Comparison of ENCODE assay signal across 14 cellular contexts in the genomic region with DNA sequence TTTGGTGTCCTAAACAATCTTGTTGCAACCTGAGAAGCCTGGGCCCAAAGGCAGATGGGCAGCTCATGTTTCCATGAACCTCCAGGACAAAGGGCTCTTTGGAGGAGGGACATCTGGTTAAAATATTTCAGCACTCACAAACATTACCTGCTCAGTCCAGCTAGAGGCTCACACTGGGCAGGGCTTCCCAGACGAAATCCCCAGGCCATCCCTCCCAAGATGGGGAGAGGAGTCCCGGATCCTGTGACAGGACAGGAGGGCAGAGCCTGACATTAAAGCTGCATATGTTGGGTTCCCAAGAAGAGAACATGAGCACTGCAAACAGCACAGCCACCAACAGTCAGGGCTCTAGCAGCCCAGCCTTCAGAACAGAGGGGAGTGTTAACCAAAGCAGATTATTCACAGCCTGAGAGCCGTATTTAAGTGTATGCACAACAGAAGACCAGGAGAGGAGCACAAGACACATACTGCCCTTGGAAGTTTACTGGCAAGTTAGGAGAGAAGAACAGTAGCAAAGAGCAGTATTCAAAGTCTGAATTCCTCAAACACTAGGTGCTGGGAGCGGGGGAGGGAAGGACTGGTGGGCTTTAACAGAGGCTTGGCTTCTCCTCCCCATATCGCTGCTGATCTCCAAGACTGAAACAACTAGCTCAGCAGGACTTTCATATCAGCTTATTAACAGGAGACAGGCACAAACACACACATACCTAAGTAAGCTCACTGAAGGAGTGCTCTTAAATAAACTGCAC. TPM values are rescaled to one million over a fixed set of nuclear protein-coding genes. Genes with fewer than 3 reads are reported as not detected.
DNase-seq lines count a peak whose midpoint lies in the region; ATAC-seq, FAIRE-seq and TF ChIP-seq lines count a peak whose summit lies in the region.
"Had no signal": no experiment of that assay in that cellular context is flagged by ENCODE, and none has a peak within 500 bp of the region (broad histone marks: within the 10 kb centered on the region; RNA-seq: fewer than 3 reads in every experiment).

No MANE protein-coding gene starts in this region.

- H3K4me1 ChIP-seq in K562 (replicated peaks in 1 of 2; ENCODE audit: control insufficient read depth in 2 of 2, insufficient read depth in 2 of 2, low read length in 2 of 2) (peaks cover 41 to 56% of the 10 kb centered on the region in 2 experiments), mucosa of stomach (ENCODE audit: control insufficient read depth, insufficient read depth, low read length) (peaks cover 70% of the 10 kb centered on the region)

- intact Hi-C loops in K562 (cut with micrococcal nuclease): loop anchor here (5.0 to 10.0 kb wide), 2 partner anchors 42 to 456 kb away; a partner anchor contains a TSS

- H3K4me3 ChIP-seq in K562 (no peak overlapping the region), mucosa of stomach (ENCODE audit: low read length) (no peak overlapping the region)
- H3K4me3 ChIP-seq: SK-N-MC, transverse colon had no signal

- TF ChIP-seq RAD21 in K562 (CRISPR knock-in tag; conservative IDR thresholded peaks at IDR 0.05 in 1 of 2, IDR thresholded peaks at IDR 0.05 in 1 of 2): 0 out of 4 replicates have a peak, but pooled peaks of 1 of the 2 experiments have one; percentile 2

- H4K20me1 ChIP-seq in K562 (replicated peaks; ENCODE audit: control insufficient read depth, insufficient read depth, low read length): no peaks in the 10 kb centered on the region

- TF ChIP-seq CTCF in 22Rv1 (IDR thresholded peaks at IDR 0.05): no peak
- no peak for TF ChIP-seq CTCF in K562 (IDR thresholded peaks at IDR 0.05 in 2 of 3, conservative IDR thresholded peaks at IDR 0.05 in 1 of 3; ENCODE audit: insufficient read depth in 2 of 3, low read depth in 1 of 3, low read length in 3 of 3)

- DNase-seq in NCI-H2107 (lab: John Stamatoyannopoulos, UW): peak; percentile 16
- peak in 1 of 4 experiments; percentile 39 for DNase-seq in K562 (ENCODE audit: extremely low read depth in 1 of 4, low spot score in 3 of 4)
- no peak for DNase-seq in cerebellum (ENCODE audit: low spot score)
- DNase-seq in SHP77 (lab: John Stamatoyannopoulos, UW): no peak
- no peak for DNase-seq in stimulated activated naive CD8-positive, alpha-beta T cell treated with anti-CD3 and anti-CD28 coated beads, Interleukin-15, Interleukin-2, amounts not matched to agents 100 U/mL and 50 U/mL, for 24 hours
- DNase-seq: hippocampal formation, NCI-H1105 treated with DMSO at 0.1 percent for 48 hours, transverse colon had no signal

- H3K79me2 ChIP-seq in K562 (ENCODE audit: control insufficient read depth, insufficient read depth, low read length): peaks cover 83% of the 10 kb centered on the region

- CTCF ChIA-PET in K562 (lab: Yijun Ruan, JAX; ENCODE audit: low intra/inter-chr PET ratio): no interaction called here

- H3K9me3 ChIP-seq in K562 (replicated peaks; ENCODE audit: control insufficient read depth, insufficient read depth, low read depth, low read length) (no peaks in the 10 kb centered on the region), mucosa of stomach (ENCODE audit: control insufficient read depth, low read length) (no peaks in the 10 kb centered on the region)
- H3K9me3 ChIP-seq: transverse colon had no signal

- ATAC-seq in K562 (peak; percentile 32), HG03521 (IDR thresholded peaks at IDR 0.05; ENCODE audit: unreplicated experiment) (no peak)
- no peak for ATAC-seq in stimulated activated naive CD8-positive, alpha-beta T cell treated with anti-CD3 and anti-CD28 coated beads, Interleukin-15, Interleukin-2, amounts not matched to agents 100 U/mL and 50 U/mL, for 24 hours
- ATAC-seq: activated CD4-positive, CD25-positive, alpha-beta regulatory T cell treated with anti-CD3 and anti-CD28 coated beads, Interleukin-2, amount 50 U/mL, for 24 hours had no signal

- peak overlapping the region; percentile 69 for H3K4me2 ChIP-seq in K562 (ENCODE audit: insufficient read depth, low read length)

- peak overlapping the region; percentile 43 to 79; a peak in 3 of 4 replicates for H3K9ac ChIP-seq in K562 (ENCODE audit: insufficient read depth in 1 of 2, low read depth in 2 of 2, low read length in 2 of 2)
- peak overlapping the region; percentile 3 for H3K9ac ChIP-seq in mucosa of stomach (ENCODE audit: low read length)

- WGBS in K562 (ENCODE audit: insufficient coverage, low coverage, missing lambda C conversion rate): 3% methylated on average over 3 of the region's 5 CpGs

- in situ Hi-C loops in K562 (cut with MboI): no loop called here

- H3K36me3 ChIP-seq in K562 (ENCODE audit: control insufficient read depth, insufficient read depth, low read length) (no peaks in the 10 kb centered on the region; the same call in 1 of the 3 replicates), mucosa of stomach (ENCODE audit: control insufficient read depth, insufficient read depth, low read length) (no peaks in the 10 kb centered on the region)
- H3K36me3 ChIP-seq: transverse colon had no signal

- peak overlapping the region; percentile 65 for H2AFZ ChIP-seq in K562 (ENCODE audit: low read depth, low read length)

- no TSS peak for BruUV-seq in K562 (replicated peaks; lab: Mats Ljungman, UMichigan)

- POLR2A ChIA-PET in K562 (lab: Yijun Ruan, JAX): interaction anchor here (1.0 to 1.5 kb wide), 3 partner anchors 14 to 20 kb away, joined by 3 to 7 read pairs (median 3); a partner anchor contains a TSS

- no peak for TF ChIP-seq POLR2A in K562 (conservative IDR thresholded peaks at IDR 0.05)

- H3K27me3 ChIP-seq in K562 (ENCODE audit: control insufficient read depth in 2 of 2, insufficient read depth in 2 of 2, low read length in 2 of 2) (no peaks in the 10 kb centered on the region), mucosa of stomach (ENCODE audit: control insufficient read depth, insufficient read depth, low read length) (no peaks in the 10 kb centered on the region)
- H3K27me3 ChIP-seq: transverse colon had no signal

- no peaks in the 10 kb centered on the region for H3K9me1 ChIP-seq in K562 (ENCODE audit: control insufficient read depth, insufficient read depth, low read length)

- FAIRE-seq in K562 (lab: Jason Lieb, UNC): peak; percentile 73

- no peak for TF ChIP-seq EP300 in K562 (IDR thresholded peaks at IDR 0.05; ENCODE audit: low read length)

- H3K27ac ChIP-seq in 22Rv1 (peak overlapping the region; percentile 59), K562 (ENCODE audit: extremely low read depth, low read depth, low read length) (peak overlapping the region; percentile 73)
- H3K27ac ChIP-seq: SK-N-MC had no signal

RNA-seq across cellular contexts. Expression of a gene that starts 12.4 kb away (rescaled TPM):
- total RNA-seq in K562 (2011; cell fraction: chromatin; rRNA removed; ENCODE audit: low replicate concordance): 82.8 and 92.7 TPM in 2 replicates
- 45.1 and 54.2 TPM in 2 replicates for total RNA-seq in K562 (2011; cell fraction: nucleolus; rRNA removed)
- 55.9 and 62.3 TPM in 2 replicates for total RNA-seq in K562 (2011; cell fraction: nucleoplasm; rRNA removed)
- 8.0 and 14.3 TPM in 2 replicates for total RNA-seq in K562 (2014; rRNA removed)
- 8.3 and 8.5 TPM in 2 replicates for total RNA-seq in K562 (2014; rRNA removed; fragmentation: Illumina TruSeq; extraction: Trizol)
- total RNA-seq in K562 (2015; rRNA removed; fragmentation: Illumina TruSeq; extraction: Trizol): 10.6 and 11.7 TPM in 2 replicates
- 16.5 and 20.4 TPM in 2 replicates for total RNA-seq in K562 (2021)
- polyA plus RNA-seq in K562 (2011; rRNA removed): 12.5 and 13.3 TPM in 2 replicates
- 6.8 and 7.9 TPM in 2 replicates for polyA plus RNA-seq in K562 (2011; cell fraction: cytosol; rRNA removed)
- polyA plus RNA-seq in K562 (2011; cell fraction: nucleus; rRNA removed): 27.2 and 32.0 TPM in 2 replicates
- 13.5 and 17.6 TPM in 2 replicates for polyA plus RNA-seq in K562 (2012)
- 11.1 and 11.5 TPM in 2 replicates for polyA plus RNA-seq in K562 (2014; fragmentation: Illumina TruSeq; extraction: Trizol)
- 1 to 10 TPM; 1.1 to 1.4 TPM for polyA plus RNA-seq in K562 (2014; fragmentation: Nextera tagmentation; extraction: Ambion mirVana)
- polyA plus RNA-seq in K562 (2014; rRNA removed): 7.2 and 11.6 TPM in 2 replicates
- polyA minus RNA-seq in K562 (2011; rRNA and poly(A)+ RNA removed): 20.5 and 32.2 TPM in 2 replicates
- polyA minus RNA-seq in K562 (2011; cell fraction: cytosol; rRNA and poly(A)+ RNA removed): 11.3 and 13.2 TPM in 2 replicates
- 30.6 and 44.5 TPM in 2 replicates for polyA minus RNA-seq in K562 (2011; cell fraction: nucleus; rRNA and poly(A)+ RNA removed)
- total RNA-seq in cerebellum: 22.4 TPM
- polyA plus RNA-seq: IgD-negative memory B cell had no signal

RNA-seq across cellular contexts. Expression of a gene that starts 13.3 kb away (rescaled TPM):
- 24.6 and 59.2 TPM in 2 replicates for total RNA-seq in K562 (2011; cell fraction: chromatin; rRNA removed; ENCODE audit: low replicate concordance)
- total RNA-seq in K562 (2011; cell fraction: nucleolus; rRNA removed): 15.5 and 17.4 TPM in 2 replicates
- 27.4 and 33.8 TPM in 2 replicates for total RNA-seq in K562 (2011; cell fraction: nucleoplasm; rRNA removed)
- total RNA-seq in K562 (2014; rRNA removed): 7.3 and 8.1 TPM in 2 replicates
- 16.6 and 18.7 TPM in 2 replicates for total RNA-seq in K562 (2014; rRNA removed; fragmentation: Illumina TruSeq; extraction: Trizol)
- total RNA-seq in K562 (2015; rRNA removed; fragmentation: Illumina TruSeq; extraction: Trizol): 11.8 and 12.3 TPM in 2 replicates
- total RNA-seq in K562 (2021): 19.2 and 19.6 TPM in 2 replicates
- polyA plus RNA-seq in K562 (2011; rRNA removed): 9.9 and 17.2 TPM in 2 replicates
- 2.0 and 6.6 TPM in 2 replicates for polyA plus RNA-seq in K562 (2011; cell fraction: cytosol; rRNA removed)
- polyA plus RNA-seq in K562 (2011; cell fraction: nucleus; rRNA removed): 7.9 and 8.6 TPM in 2 replicates
- 6.5 and 12.9 TPM in 2 replicates for polyA plus RNA-seq in K562 (2012)
- polyA plus RNA-seq in K562 (2014; fragmentation: Illumina TruSeq; extraction: Trizol): 9.3 and 11.2 TPM in 2 replicates
- 10 to 100 TPM; 16.3 to 19.1 TPM for polyA plus RNA-seq in K562 (2014; fragmentation: Nextera tagmentation; extraction: Ambion mirVana)
- polyA plus RNA-seq in K562 (2014; rRNA removed): 7.4 and 8.2 TPM in 2 replicates
- 22.2 and 25.3 TPM in 2 replicates for polyA minus RNA-seq in K562 (2011; rRNA and poly(A)+ RNA removed)
- 7.9 and 8.8 TPM in 2 replicates for polyA minus RNA-seq in K562 (2011; cell fraction: cytosol; rRNA and poly(A)+ RNA removed)
- 12.7 and 22.5 TPM in 2 replicates for polyA minus RNA-seq in K562 (2011; cell fraction: nucleus; rRNA and poly(A)+ RNA removed)
- total RNA-seq in cerebellum: 24.0 TPM

RNA-seq across cellular contexts. Expression of a gene that starts 25.6 kb away (rescaled TPM):
- total RNA-seq in K562 (2011; cell fraction: chromatin; rRNA removed; ENCODE audit: low replicate concordance): 5.7 and 21.4 TPM in 2 replicates
- 4.5 and 7.4 TPM in 2 replicates for total RNA-seq in K562 (2011; cell fraction: nucleolus; rRNA removed)
- total RNA-seq in K562 (2011; cell fraction: nucleoplasm; rRNA removed): 11.3 and 17.3 TPM in 2 replicates
- total RNA-seq in K562 (2014; rRNA removed): 5.7 TPM in 2 replicates
- 8.6 and 9.4 TPM in 2 replicates for total RNA-seq in K562 (2014; rRNA removed; fragmentation: Illumina TruSeq; extraction: Trizol)
- 8.1 and 8.5 TPM in 2 replicates for total RNA-seq in K562 (2015; rRNA removed; fragmentation: Illumina TruSeq; extraction: Trizol)
- total RNA-seq in K562 (2021): 6.0 and 6.1 TPM in 2 replicates
- polyA plus RNA-seq in K562 (2011; rRNA removed): 8.9 and 10.3 TPM in 2 replicates
- polyA plus RNA-seq in K562 (2011; cell fraction: cytosol; rRNA removed): 2.4 and 5.3 TPM in 2 replicates
- polyA plus RNA-seq in K562 (2011; cell fraction: nucleus; rRNA removed): 3.2 and 4.1 TPM in 2 replicates
- polyA plus RNA-seq in K562 (2012): 5.2 and 5.7 TPM in 2 replicates
- polyA plus RNA-seq in K562 (2014; fragmentation: Illumina TruSeq; extraction: Trizol): 7.1 and 8.2 TPM in 2 replicates
- polyA plus RNA-seq in K562 (2014; fragmentation: Nextera tagmentation; extraction: Ambion mirVana): 1 to 10 TPM; 3.4 to 3.9 TPM
- polyA plus RNA-seq in K562 (2014; rRNA removed): 4.9 and 5.0 TPM in 2 replicates
- polyA minus RNA-seq in K562 (2011; rRNA and poly(A)+ RNA removed): 16.2 and 17.5 TPM in 2 replicates
- polyA minus RNA-seq in K562 (2011; cell fraction: cytosol; rRNA and poly(A)+ RNA removed): 5.3 and 7.8 TPM in 2 replicates
- 3.1 and 5.4 TPM in 2 replicates for polyA minus RNA-seq in K562 (2011; cell fraction: nucleus; rRNA and poly(A)+ RNA removed)
- total RNA-seq in cerebellum: 20.6 TPM
